8 cellular contexts compared by ENCODE assay signal in the genomic region with DNA sequence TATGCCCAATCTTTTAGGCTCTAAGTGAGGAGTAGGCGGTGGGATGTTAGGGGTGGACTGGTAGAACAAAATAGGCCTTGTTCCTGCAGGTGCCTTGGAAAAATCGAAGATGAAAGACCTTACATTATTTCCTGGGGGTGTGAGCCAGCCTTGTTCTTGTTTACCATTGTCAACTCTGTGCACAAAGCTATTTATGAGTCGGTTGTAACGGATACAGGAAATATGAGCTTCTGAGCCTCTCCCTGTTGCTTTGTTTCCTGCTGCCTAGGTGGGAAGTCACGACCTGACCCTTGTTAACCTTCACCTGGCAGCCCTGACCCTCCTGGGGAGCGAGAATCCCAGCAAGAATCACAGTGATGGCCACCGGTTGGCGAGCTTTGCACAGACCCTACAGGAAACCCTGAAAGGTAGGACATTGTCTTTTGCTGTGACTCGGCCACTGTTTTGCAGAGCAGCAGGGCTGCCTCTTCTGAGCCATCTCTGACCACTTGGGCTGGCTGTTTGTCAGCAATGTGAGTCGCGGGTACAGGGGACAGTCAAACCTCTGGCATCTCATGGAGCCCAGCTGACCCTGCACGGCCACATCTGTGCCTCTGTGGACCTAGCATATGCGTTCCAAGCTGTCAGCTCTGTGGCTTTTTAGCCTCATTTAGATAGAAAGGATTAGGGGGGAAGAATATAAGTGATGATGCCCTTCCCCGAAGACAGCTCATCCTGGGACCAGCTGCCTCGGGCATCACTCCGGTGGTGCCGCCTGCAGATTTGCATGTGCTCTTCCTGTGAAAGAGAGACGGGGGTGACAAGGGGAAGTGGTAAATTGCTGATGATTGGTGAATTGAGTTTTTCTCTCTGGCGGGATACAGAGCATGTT.
A peak's percentile ranks its signal among the peaks of the same experiment; 100 is the strongest.
DNase-seq lines count a peak whose midpoint lies in the region; ATAC-seq lines count a peak whose summit lies in the region.

No MANE protein-coding gene starts in this region.

- H3K27ac ChIP-seq in KOPT-K1 (ENCODE audit: low read depth, low read length, poor library complexity, severe bottlenecking): peak overlapping the region; percentile 98

- H3K9me3 ChIP-seq in KOPT-K1 (ENCODE audit: insufficient read depth, low read length, poor library complexity, severe bottlenecking): no peaks in the 10 kb centered on the region

- peak; percentile 78 for DNase-seq in activated effector memory CD4-positive, alpha-beta T cell treated with anti-CD3 and anti-CD28 coated beads, Interleukin-2, amount 50 U/mL, for 16 hours
- DNase-seq in activated effector memory CD4-positive, alpha-beta T cell treated with Interleukin-2 at 50 U/mL for 16 hours: no peak
- DNase-seq in activated CD4-positive, alpha-beta memory T cell treated with anti-CD3 and anti-CD28 coated beads for 36 hours: peak; percentile 78
- DNase-seq in mucosa of gallbladder (ENCODE audit: low spot score): peak; percentile 58
- no peak for DNase-seq in NCI-H446 treated with DMSO at 0.1 percent for 48 hours (lab: John Stamatoyannopoulos, UW)
- DNase-seq in RKO (ENCODE audit: low spot score): no peak
- DNase-seq in sciatic nerve (ENCODE audit: low spot score): no peak

- no peaks in the 10 kb centered on the region for H3K27me3 Mint-ChIP-seq in activated CD4-positive, alpha-beta memory T cell treated with anti-CD3 and anti-CD28 coated beads for 36 hours

- peaks cover 2% of the 10 kb centered on the region for H3K36me3 Mint-ChIP-seq in activated CD4-positive, alpha-beta memory T cell treated with anti-CD3 and anti-CD28 coated beads for 36 hours

- no peak for ATAC-seq in sciatic nerve

- peak overlapping the region; percentile 50 for H3K4me3 Mint-ChIP-seq in activated CD4-positive, alpha-beta memory T cell treated with anti-CD3 and anti-CD28 coated beads for 36 hours

- H3K36me3 ChIP-seq in KOPT-K1 (ENCODE audit: insufficient read depth, low read length): peaks cover 18% of the 10 kb centered on the region

- intact Hi-C loops in activated CD4-positive, alpha-beta memory T cell treated with anti-CD3 and anti-CD28 coated beads for 36 hours (cut with micrococcal nuclease): loop anchor here (1.0 to 10.0 kb wide), 3 partner anchors 80 to 563 kb away; no protein-coding TSS in a partner anchor
- intact Hi-C loops in sciatic nerve (cut with DNase I): no loop called here

- peaks cover 70% of the 10 kb centered on the region for H3K4me1 Mint-ChIP-seq in activated CD4-positive, alpha-beta memory T cell treated with anti-CD3 and anti-CD28 coated beads for 36 hours (ENCODE audit: low read depth)

- no peaks in the 10 kb centered on the region for H3K9me3 Mint-ChIP-seq in activated CD4-positive, alpha-beta memory T cell treated with anti-CD3 and anti-CD28 coated beads for 36 hours

- peak overlapping the region; percentile 86 for H3K27ac Mint-ChIP-seq in activated CD4-positive, alpha-beta memory T cell treated with anti-CD3 and anti-CD28 coated beads for 36 hours

- POLR2A ChIA-PET in activated CD4-positive, alpha-beta memory T cell treated with anti-CD3 and anti-CD28 coated beads for 36 hours (lab: Charles Lee): interaction anchor here (1.1 kb wide), 1 partner anchor 102 kb away, joined by 3 read pairs; a partner anchor contains a TSS

- CTCF ChIA-PET in activated CD4-positive, alpha-beta memory T cell treated with anti-CD3 and anti-CD28 coated beads for 36 hours (lab: Charles Lee): interaction anchor here (0.8 to 7.0 kb wide), 5 partner anchors 10 to 312 kb away, joined by 3 to 48 read pairs (median 5); no protein-coding TSS in a partner anchor

Comparison
In these comparisons a context has a peak if more than half of its experiments do, and no peak if none do; other contexts are left out.
1. DNase-seq: peak in activated effector memory CD4-positive, alpha-beta T cell treated with anti-CD3 and anti-CD28 coated beads, Interleukin-2, amount 50 U/mL, for 16 hours (single experiment), activated CD4-positive, alpha-beta memory T cell treated with anti-CD3 and anti-CD28 coated beads for 36 hours (single experiment) and mucosa of gallbladder (single experiment); none in activated effector memory CD4-positive, alpha-beta T cell treated with Interleukin-2 at 50 U/mL for 16 hours (single experiment), NCI-H446 treated with DMSO at 0.1 percent for 48 hours (single experiment), RKO (single experiment) and sciatic nerve (single experiment).